ENCODE assay signal across 8 cellular contexts in the genomic region with DNA sequence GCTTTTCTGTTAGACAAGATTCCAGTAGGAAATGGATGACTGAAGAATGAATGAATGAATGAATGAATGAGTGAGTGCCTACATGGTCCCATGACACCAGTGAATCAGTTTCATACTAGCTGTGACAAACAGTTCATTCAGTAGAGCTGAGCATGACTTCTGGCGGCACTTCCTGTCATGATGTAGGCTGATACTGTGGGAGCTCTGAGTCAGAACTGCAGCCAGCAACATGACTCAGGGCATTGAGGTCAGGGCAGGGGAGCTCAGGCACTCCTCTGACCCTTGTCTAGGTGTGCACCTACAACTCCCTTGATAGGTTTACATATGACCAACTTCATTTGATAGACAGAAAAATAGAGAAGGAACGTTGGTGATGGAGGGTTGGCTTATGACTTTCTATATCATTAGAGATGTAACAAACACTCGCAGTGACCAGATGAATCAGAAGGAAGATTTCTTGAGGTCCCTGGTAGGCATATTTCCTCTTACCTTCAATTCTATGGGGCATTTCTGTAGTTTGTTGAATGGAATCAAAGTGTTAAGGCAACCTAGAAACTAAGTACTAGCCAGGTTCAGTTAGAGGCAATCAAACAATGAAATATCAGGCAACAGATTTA.
DNase-seq lines count a peak whose midpoint lies in the region; ATAC-seq lines count a peak whose summit lies in the region.

No MANE protein-coding gene starts in this region.

- ATAC-seq in GM18868 (IDR thresholded peaks at IDR 0.05; ENCODE audit: unreplicated experiment): peak; percentile 98
- ATAC-seq in HG02943 (IDR thresholded peaks at IDR 0.05; ENCODE audit: low read depth, unreplicated experiment): peak; percentile 97

- DNase-seq in RPMI7951 (ENCODE audit: low read depth) (peak; percentile 88), islet precursor cell (peak; percentile 97), midbrain (lab: John Stamatoyannopoulos, UW) (no peak), iPS-NIHi11 (ENCODE audit: low spot score) (no peak)
- DNase-seq in activated naive CD4-positive, alpha-beta T cell treated with anti-CD3 and anti-CD28 coated beads, Interleukin-2, amount 50 U/mL, for 16 hours: peak; percentile 55
- peak; percentile 22 to 58 for DNase-seq in stimulated activated CD8-positive, alpha-beta memory T cell treated with anti-CD3 and anti-CD28 coated beads, Interleukin-15, amount 100 ng/mL, for 4 hours (ENCODE audit: low read depth in 2 of 2)

Comparison
In these comparisons a context has a peak if more than half of its experiments do, and no peak if none do; other contexts are left out.
1. DNase-seq: peak in RPMI7951 (single experiment), activated naive CD4-positive, alpha-beta T cell treated with anti-CD3 and anti-CD28 coated beads, Interleukin-2, amount 50 U/mL, for 16 hours (single experiment), islet precursor cell (single experiment) and stimulated activated CD8-positive, alpha-beta memory T cell treated with anti-CD3 and anti-CD28 coated beads, Interleukin-15, amount 100 ng/mL, for 4 hours (2 of 2); none in midbrain (single experiment) and iPS-NIHi11 (single experiment).